In genomic region chr13:50030315-50030714, GRCh38 we compare ENCODE assay signal across 2 cellular contexts.
A peak's percentile ranks its signal among the peaks of the same experiment; 100 is the strongest.
TF ChIP-seq lines count a peak whose summit lies in the region.

No MANE protein-coding gene starts in this region.

TF ChIP-seq in A549, 52 proteins besides CTCF, POLR2A, EP300 and RAD21:
- no peak for TF ChIP-seq HOXA7 (CRISPR knock-in tag; IDR thresholded peaks at IDR 0.05)
- TF ChIP-seq, protein P1, sequence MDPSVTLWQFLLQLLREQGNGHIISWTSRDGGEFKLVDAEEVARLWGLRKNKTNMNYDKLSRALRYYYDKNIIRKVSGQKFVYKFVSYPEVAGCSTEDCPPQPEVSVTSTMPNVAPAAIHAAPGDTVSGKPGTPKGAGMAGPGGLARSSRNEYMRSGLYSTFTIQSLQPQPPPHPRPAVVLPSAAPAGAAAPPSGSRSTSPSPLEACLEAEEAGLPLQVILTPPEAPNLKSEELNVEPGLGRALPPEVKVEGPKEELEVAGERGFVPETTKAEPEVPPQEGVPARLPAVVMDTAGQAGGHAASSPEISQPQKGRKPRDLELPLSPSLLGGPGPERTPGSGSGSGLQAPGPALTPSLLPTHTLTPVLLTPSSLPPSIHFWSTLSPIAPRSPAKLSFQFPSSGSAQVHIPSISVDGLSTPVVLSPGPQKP (IDR thresholded peaks at IDR 0.05; ENCODE audit: low read depth, low read length) = no peak
- no peak for TF ChIP-seq HOXB5 (CRISPR knock-in tag; IDR thresholded peaks at IDR 0.05)
- TF ChIP-seq, protein P2, sequence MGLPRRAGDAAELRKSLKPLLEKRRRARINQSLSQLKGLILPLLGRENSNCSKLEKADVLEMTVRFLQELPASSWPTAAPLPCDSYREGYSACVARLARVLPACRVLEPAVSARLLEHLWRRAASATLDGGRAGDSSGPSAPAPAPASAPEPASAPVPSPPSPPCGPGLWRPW (IDR thresholded peaks at IDR 0.05) = no peak
- TF ChIP-seq CHD4 (IDR thresholded peaks at IDR 0.05; ENCODE audit: borderline replicate concordance) = no peak
- TF ChIP-seq, protein P3, sequence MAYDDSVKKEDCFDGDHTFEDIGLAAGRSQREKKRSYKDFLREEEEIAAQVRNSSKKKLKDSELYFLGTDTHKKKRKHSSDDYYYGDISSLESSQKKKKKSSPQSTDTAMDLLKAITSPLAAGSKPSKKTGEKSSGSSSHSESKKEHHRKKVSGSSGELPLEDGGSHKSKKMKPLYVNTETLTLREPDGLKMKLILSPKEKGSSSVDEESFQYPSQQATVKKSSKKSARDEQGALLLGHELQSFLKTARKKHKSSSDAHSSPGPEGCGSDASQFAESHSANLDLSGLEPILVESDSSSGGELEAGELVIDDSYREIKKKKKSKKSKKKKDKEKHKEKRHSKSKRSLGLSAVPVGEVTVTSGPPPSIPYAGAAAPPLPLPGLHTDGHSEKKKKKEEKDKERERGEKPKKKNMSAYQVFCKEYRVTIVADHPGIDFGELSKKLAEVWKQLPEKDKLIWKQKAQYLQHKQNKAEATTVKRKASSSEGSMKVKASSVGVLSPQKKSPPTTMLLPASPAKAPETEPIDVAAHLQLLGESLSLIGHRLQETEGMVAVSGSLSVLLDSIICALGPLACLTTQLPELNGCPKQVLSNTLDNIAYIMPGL (CRISPR knock-in tag; IDR thresholded peaks at IDR 0.05; ENCODE audit: borderline replicate concordance) = no peak
- TF ChIP-seq RNF2 (IDR thresholded peaks at IDR 0.05; ENCODE audit: borderline replicate concordance, low read depth) = no peak
- no peak for TF ChIP-seq RCOR1 (IDR thresholded peaks at IDR 0.05; ENCODE audit: low read depth, low read length)
- no peak for TF ChIP-seq JUN (IDR thresholded peaks at IDR 0.05)
- TF ChIP-seq PHF8 (IDR thresholded peaks at IDR 0.05; ENCODE audit: borderline replicate concordance, low read depth) = no peak
- TF ChIP-seq NPAS2 (CRISPR knock-in tag; IDR thresholded peaks at IDR 0.05; ENCODE audit: borderline replicate concordance) = no peak
- no peak for TF ChIP-seq NR3C1 (IDR thresholded peaks at IDR 0.05)
- no peak for TF ChIP-seq JUNB (IDR thresholded peaks at IDR 0.05)
- no peak for TF ChIP-seq RARB (CRISPR knock-in tag; IDR thresholded peaks at IDR 0.05)
TF ChIP-seq in A549: peak in this region for 0.

TF ChIP-seq in HEK293, 187 proteins besides CTCF, POLR2A, EP300 and RAD21:
- TF ChIP-seq, protein P4, sequence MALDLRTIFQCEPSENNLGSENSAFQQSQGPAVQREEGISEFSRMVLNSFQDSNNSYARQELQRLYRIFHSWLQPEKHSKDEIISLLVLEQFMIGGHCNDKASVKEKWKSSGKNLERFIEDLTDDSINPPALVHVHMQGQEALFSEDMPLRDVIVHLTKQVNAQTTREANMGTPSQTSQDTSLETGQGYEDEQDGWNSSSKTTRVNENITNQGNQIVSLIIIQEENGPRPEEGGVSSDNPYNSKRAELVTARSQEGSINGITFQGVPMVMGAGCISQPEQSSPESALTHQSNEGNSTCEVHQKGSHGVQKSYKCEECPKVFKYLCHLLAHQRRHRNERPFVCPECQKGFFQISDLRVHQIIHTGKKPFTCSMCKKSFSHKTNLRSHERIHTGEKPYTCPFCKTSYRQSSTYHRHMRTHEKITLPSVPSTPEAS (tag by site-specific recombination; IDR thresholded peaks at IDR 0.05) = no peak
- TF ChIP-seq ZSCAN18 (tag by site-specific recombination; IDR thresholded peaks at IDR 0.05) = no peak
- 0 out of 2 replicates have a peak, but pooled peaks have one; percentile 27 for TF ChIP-seq ZSCAN30 (tag by site-specific recombination; IDR thresholded peaks at IDR 0.05)
- TF ChIP-seq IKZF3 (tag by site-specific recombination; IDR thresholded peaks at IDR 0.05) = 0 out of 2 replicates have a peak, but pooled peaks have one; percentile 32
- TF ChIP-seq, protein P5, sequence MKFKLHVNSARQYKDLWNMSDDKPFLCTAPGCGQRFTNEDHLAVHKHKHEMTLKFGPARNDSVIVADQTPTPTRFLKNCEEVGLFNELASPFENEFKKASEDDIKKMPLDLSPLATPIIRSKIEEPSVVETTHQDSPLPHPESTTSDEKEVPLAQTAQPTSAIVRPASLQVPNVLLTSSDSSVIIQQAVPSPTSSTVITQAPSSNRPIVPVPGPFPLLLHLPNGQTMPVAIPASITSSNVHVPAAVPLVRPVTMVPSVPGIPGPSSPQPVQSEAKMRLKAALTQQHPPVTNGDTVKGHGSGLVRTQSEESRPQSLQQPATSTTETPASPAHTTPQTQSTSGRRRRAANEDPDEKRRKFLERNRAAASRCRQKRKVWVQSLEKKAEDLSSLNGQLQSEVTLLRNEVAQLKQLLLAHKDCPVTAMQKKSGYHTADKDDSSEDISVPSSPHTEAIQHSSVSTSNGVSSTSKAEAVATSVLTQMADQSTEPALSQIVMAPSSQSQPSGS (tag by site-specific recombination; IDR thresholded peaks at IDR 0.05; ENCODE audit: low read depth) = peak; percentile 18; the same call in 1 of the 2 replicates
